Comparison of ENCODE assay signal across 21 cellular contexts in genomic region chr4:173534439-173534838, GRCh38. TPM values are rescaled to one million over a fixed set of nuclear protein-coding genes. Genes with fewer than 3 reads are reported as not detected.
A peak's percentile ranks its signal among the peaks of the same experiment; 100 is the strongest.
DNase-seq lines count a peak whose midpoint lies in the region; ATAC-seq and TF ChIP-seq lines count a peak whose summit lies in the region.
"Had no signal": no experiment of that assay in that cellular context is flagged by ENCODE, and none has a peak within 500 bp of the region (broad histone marks: within the 10 kb centered on the region; RNA-seq: fewer than 3 reads in every experiment).

No MANE protein-coding gene starts in this region.

- peak overlapping the region; percentile 96 for H3K27ac ChIP-seq in left ventricle myocardium inferior (replicated peaks)
- peak overlapping the region; percentile 16 to 92 for H3K27ac ChIP-seq in ascending aorta
- no peak overlapping the region for H3K27ac ChIP-seq in mesenchymal stem cell (ENCODE audit: low read length, poor library complexity, severe bottlenecking)
- H3K27ac ChIP-seq in transverse colon = peak overlapping the region; percentile 35 to 95 (median 78)
- H3K27ac ChIP-seq: BLaER1, HL-60 had no signal

- H3K18ac ChIP-seq in mesenchymal stem cell (ENCODE audit: low read depth in 1 of 2, low read length in 2 of 2) = no peak overlapping the region

- H3K79me1 ChIP-seq in mesenchymal stem cell (replicated peaks; ENCODE audit: low read length, poor library complexity, severe bottlenecking) = no peaks in the 10 kb centered on the region

- no peak for TF ChIP-seq EP300 in transverse colon (IDR thresholded peaks at IDR 0.05; ENCODE audit: low read depth)

- DNase-seq in left ventricle myocardium inferior = no peak
- DNase-seq in Right ventricle myocardium superior = no peak
- DNase-seq in ascending aorta (ENCODE audit: low spot score in 2 of 2) = no peak
- DNase-seq in mesenchymal stem cell = peak; percentile 45
- no peak for DNase-seq in transverse colon
- no peak for DNase-seq in cerebellum (ENCODE audit: low spot score)
- no peak for DNase-seq in DMS53 treated with DMSO at 0.1 percent for 48 hours (lab: John Stamatoyannopoulos, UW; ENCODE audit: unreplicated experiment)
- DNase-seq: CD8-positive, alpha-beta memory T cell; DMS79; H7; Karpas-422; NCI-H1417 treated with DMSO at 0.1 percent for 48 hours; NCI-H187 treated with DMSO at 0.1 percent for 48 hours; NCI-H226; NCI-H524; NCI-H82 had no signal

- no peak overlapping the region for H4K91ac ChIP-seq in mesenchymal stem cell (ENCODE audit: low read length)

- peaks cover 93% of the 10 kb centered on the region for H3K27me3 ChIP-seq in left ventricle myocardium inferior (ENCODE audit: low read depth)
- no peaks in the 10 kb centered on the region for H3K27me3 ChIP-seq in ascending aorta
- peaks cover 0 to 100% of the 10 kb centered on the region in 2 experiments for H3K27me3 ChIP-seq in mesenchymal stem cell (ENCODE audit: control insufficient read depth in 1 of 2, insufficient read depth in 1 of 2, low read length in 2 of 2)
- H3K27me3 ChIP-seq in transverse colon = peaks cover 100% of the 10 kb centered on the region

- H3K4me3 ChIP-seq in left ventricle myocardium inferior = peak overlapping the region; percentile 84
- peak overlapping the region in 1 of 2 donors; percentile 22 for H3K4me3 ChIP-seq in ascending aorta
- no peak overlapping the region for H3K4me3 ChIP-seq in mesenchymal stem cell (ENCODE audit: insufficient read depth in 1 of 2, low read depth in 1 of 2, low read length in 2 of 2)
- peak overlapping the region in 1 of 4 donors; percentile 8 for H3K4me3 ChIP-seq in transverse colon
- H3K4me3 ChIP-seq: BLaER1 had no signal

- no peak for TF ChIP-seq POLR2A in transverse colon (IDR thresholded peaks at IDR 0.05)

- no peak overlapping the region for H2AK5ac ChIP-seq in mesenchymal stem cell (ENCODE audit: low read length, severe bottlenecking)

- no peak overlapping the region for H3K4ac ChIP-seq in mesenchymal stem cell (ENCODE audit: low read depth in 1 of 2, low read length in 2 of 2)

- H2BK12ac ChIP-seq in mesenchymal stem cell (ENCODE audit: low read length in 2 of 2) = peak overlapping the region; percentile 56 to 67

- no peak overlapping the region for H2BK15ac ChIP-seq in mesenchymal stem cell (ENCODE audit: low read depth, poor library complexity, severe bottlenecking)

- no peak overlapping the region for H2BK120ac ChIP-seq in mesenchymal stem cell (ENCODE audit: low read depth, low read length)

- intact Hi-C loops in left ventricle myocardium inferior (cut with micrococcal nuclease) (no loop called here), Right ventricle myocardium superior (cut with DNase I) (loop anchor here (5.0 to 10.0 kb wide), 2 partner anchors 140 to 213 kb away; no protein-coding TSS in a partner anchor), ascending aorta (cut with DNase I) (no loop called here), transverse colon (cut with DNase I; ENCODE audit: low total_unique reads) (loop anchor here (10.0 kb wide), 1 partner anchor 390 kb away; no protein-coding TSS in a partner anchor)

- WGBS in mesenchymal stem cell = 56% methylated on average over 1 of the region's 1 CpG
- WGBS in transverse colon (ENCODE audit: low coverage in 1 of 2), 2 donors = 48% methylated on average over 1 of the region's 1 CpG; no CpG with 5 or more reads in 1 of the 2 donors

- no peak overlapping the region for H2AFZ ChIP-seq in mesenchymal stem cell (ENCODE audit: low read depth, low read length)

- H3K4me1 ChIP-seq in left ventricle myocardium inferior = peaks cover 57% of the 10 kb centered on the region
- peaks cover 0 to 6% of the 10 kb centered on the region in 2 donors for H3K4me1 ChIP-seq in ascending aorta
- peaks cover 24% of the 10 kb centered on the region for H3K4me1 ChIP-seq in mesenchymal stem cell (ENCODE audit: control insufficient read depth, insufficient read depth, low read depth, low read length)
- peaks cover 0 to 26% (median 13%) of the 10 kb centered on the region in 4 donors for H3K4me1 ChIP-seq in transverse colon
- H3K4me1 ChIP-seq: BLaER1 had no signal

- in situ Hi-C loops in transverse colon (cut with MboI; ENCODE audit: low pct_ligation_motif_present in 1 of 4, low pct_unique_long_range_greater_than_20kb in 1 of 4, low sequenced_read_pairs in 3 of 4) = no loop called here

- no peak overlapping the region for H4K8ac ChIP-seq in mesenchymal stem cell (ENCODE audit: low read length)

- no peak overlapping the region for H3K9ac ChIP-seq in mesenchymal stem cell (ENCODE audit: low read length)
- H3K9ac ChIP-seq: BLaER1 had no signal

- no peak overlapping the region for H3K23ac ChIP-seq in mesenchymal stem cell (ENCODE audit: low read length in 2 of 2)

- H3K36me3 ChIP-seq in left ventricle myocardium inferior (no peaks in the 10 kb centered on the region), ascending aorta (no peaks in the 10 kb centered on the region), mesenchymal stem cell (ENCODE audit: control insufficient read depth in 1 of 2, insufficient read depth in 2 of 2, low read depth in 1 of 2, low read length in 2 of 2) (no peaks in the 10 kb centered on the region), transverse colon (no peaks in the 10 kb centered on the region)
- H3K36me3 ChIP-seq: BLaER1 had no signal

- H3K14ac ChIP-seq in mesenchymal stem cell (ENCODE audit: low read length in 2 of 2) = no peak overlapping the region

- H3K9me3 ChIP-seq in left ventricle myocardium inferior (replicated peaks) (no peaks in the 10 kb centered on the region), ascending aorta (no peaks in the 10 kb centered on the region), mesenchymal stem cell (ENCODE audit: control insufficient read depth, low read length) (no peaks in the 10 kb centered on the region), transverse colon (no peaks in the 10 kb centered on the region)

- TF ChIP-seq CTCF in left ventricle myocardium inferior (IDR thresholded peaks at IDR 0.05; ENCODE audit: borderline replicate concordance) (no peak), ascending aorta (IDR thresholded peaks at IDR 0.05) (no peak), transverse colon (IDR thresholded peaks at IDR 0.05) (no peak)

- H2BK5ac ChIP-seq in mesenchymal stem cell (ENCODE audit: low read depth, low read length, poor library complexity, severe bottlenecking) = no peak overlapping the region

- ATAC-seq in Right ventricle myocardium superior (ENCODE audit: poor library complexity) = no peak
- no peak for ATAC-seq in GM21447 (IDR thresholded peaks at IDR 0.05; ENCODE audit: unreplicated experiment)

- H3K4me2 ChIP-seq in mesenchymal stem cell (ENCODE audit: low read length, poor library complexity, severe bottlenecking) = no peak overlapping the region
- H3K4me2 ChIP-seq: BLaER1 had no signal

RNA-seq across cellular contexts. Expression of gene HAND2, which starts 4.4 kb away (rescaled TPM):
- total RNA-seq in left ventricle myocardium inferior = 117 TPM
- total RNA-seq in Right ventricle myocardium superior = 142 TPM
- 6.0 TPM for total RNA-seq in ascending aorta
- 171 TPM for polyA plus RNA-seq in mesenchymal stem cell (2013, experiment 1 of 2)
- polyA plus RNA-seq in mesenchymal stem cell (2013, experiment 2 of 2) = 173 TPM
- 10 to 100 TPM; 24.6 to 87.6 (median 40.9) TPM for total RNA-seq in transverse colon
- total RNA-seq in cerebellum = not detected
- total RNA-seq: CD8-positive, alpha-beta memory T cell; H7; MCF 10A had no signal
- polyA plus RNA-seq: CD8-positive, alpha-beta memory T cell; IgD-negative memory B cell had no signal

Comparison
In these comparisons a context has a peak if more than half of its experiments do, and no peak if none do; other contexts are left out.
1. intact Hi-C loops: an anchor here in Right ventricle myocardium superior (5.0 to 10.0 kb wide) and transverse colon (10.0 kb wide); none called in left ventricle myocardium inferior and ascending aorta.